2 cellular contexts compared by ENCODE assay signal in genomic region chr9:100372648-100373047, GRCh38.
A peak's percentile ranks its signal among the peaks of the same experiment; 100 is the strongest.
TF ChIP-seq lines count a peak whose summit lies in the region.

No MANE protein-coding gene starts in this region.

TF ChIP-seq in HepG2, 621 proteins besides CTCF, POLR2A, EP300 and RAD21:
- peak; percentile 96 for TF ChIP-seq ZNF12 (CRISPR knock-in tag; IDR thresholded peaks at IDR 0.05)
- TF ChIP-seq ZNF615 (CRISPR knock-in tag; IDR thresholded peaks at IDR 0.05; ENCODE audit: borderline replicate concordance): no peak
- TF ChIP-seq, protein P1, sequence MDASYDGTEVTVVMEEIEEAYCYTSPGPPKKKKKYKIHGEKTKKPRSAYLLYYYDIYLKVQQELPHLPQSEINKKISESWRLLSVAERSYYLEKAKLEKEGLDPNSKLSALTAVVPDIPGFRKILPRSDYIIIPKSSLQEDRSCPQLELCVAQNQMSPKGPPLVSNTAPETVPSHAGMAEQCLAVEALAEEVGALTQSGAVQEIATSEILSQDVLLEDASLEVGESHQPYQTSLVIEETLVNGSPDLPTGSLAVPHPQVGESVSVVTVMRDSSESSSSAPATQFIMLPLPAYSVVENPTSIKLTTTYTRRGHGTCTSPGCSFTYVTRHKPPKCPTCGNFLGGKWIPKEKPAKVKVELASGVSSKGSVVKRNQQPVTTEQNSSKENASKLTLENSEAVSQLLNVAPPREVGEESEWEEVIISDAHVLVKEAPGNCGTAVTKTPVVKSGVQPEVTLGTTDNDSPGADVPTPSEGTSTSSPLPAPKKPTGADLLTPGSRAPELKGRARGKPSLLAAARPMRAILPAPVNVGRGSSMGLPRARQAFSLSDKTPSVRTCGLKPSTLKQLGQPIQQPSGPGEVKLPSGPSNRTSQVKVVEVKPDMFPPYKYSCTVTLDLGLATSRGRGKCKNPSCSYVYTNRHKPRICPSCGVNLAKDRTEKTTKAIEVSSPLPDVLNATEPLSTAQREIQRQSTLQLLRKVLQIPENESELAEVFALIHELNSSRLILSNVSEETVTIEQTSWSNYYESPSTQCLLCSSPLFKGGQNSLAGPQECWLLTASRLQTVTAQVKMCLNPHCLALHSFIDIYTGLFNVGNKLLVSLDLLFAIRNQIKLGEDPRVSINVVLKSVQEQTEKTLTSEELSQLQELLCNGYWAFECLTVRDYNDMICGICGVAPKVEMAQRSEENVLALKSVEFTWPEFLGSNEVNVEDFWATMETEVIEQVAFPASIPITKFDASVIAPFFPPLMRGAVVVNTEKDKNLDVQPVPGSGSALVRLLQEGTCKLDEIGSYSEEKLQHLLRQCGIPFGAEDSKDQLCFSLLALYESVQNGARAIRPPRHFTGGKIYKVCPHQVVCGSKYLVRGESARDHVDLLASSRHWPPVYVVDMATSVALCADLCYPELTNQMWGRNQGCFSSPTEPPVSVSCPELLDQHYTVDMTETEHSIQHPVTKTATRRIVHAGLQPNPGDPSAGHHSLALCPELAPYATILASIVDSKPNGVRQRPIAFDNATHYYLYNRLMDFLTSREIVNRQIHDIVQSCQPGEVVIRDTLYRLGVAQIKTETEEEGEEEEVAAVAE (CRISPR knock-in tag; IDR thresholded peaks at IDR 0.05; ENCODE audit: borderline replicate concordance): no peak
- TF ChIP-seq, protein P2, sequence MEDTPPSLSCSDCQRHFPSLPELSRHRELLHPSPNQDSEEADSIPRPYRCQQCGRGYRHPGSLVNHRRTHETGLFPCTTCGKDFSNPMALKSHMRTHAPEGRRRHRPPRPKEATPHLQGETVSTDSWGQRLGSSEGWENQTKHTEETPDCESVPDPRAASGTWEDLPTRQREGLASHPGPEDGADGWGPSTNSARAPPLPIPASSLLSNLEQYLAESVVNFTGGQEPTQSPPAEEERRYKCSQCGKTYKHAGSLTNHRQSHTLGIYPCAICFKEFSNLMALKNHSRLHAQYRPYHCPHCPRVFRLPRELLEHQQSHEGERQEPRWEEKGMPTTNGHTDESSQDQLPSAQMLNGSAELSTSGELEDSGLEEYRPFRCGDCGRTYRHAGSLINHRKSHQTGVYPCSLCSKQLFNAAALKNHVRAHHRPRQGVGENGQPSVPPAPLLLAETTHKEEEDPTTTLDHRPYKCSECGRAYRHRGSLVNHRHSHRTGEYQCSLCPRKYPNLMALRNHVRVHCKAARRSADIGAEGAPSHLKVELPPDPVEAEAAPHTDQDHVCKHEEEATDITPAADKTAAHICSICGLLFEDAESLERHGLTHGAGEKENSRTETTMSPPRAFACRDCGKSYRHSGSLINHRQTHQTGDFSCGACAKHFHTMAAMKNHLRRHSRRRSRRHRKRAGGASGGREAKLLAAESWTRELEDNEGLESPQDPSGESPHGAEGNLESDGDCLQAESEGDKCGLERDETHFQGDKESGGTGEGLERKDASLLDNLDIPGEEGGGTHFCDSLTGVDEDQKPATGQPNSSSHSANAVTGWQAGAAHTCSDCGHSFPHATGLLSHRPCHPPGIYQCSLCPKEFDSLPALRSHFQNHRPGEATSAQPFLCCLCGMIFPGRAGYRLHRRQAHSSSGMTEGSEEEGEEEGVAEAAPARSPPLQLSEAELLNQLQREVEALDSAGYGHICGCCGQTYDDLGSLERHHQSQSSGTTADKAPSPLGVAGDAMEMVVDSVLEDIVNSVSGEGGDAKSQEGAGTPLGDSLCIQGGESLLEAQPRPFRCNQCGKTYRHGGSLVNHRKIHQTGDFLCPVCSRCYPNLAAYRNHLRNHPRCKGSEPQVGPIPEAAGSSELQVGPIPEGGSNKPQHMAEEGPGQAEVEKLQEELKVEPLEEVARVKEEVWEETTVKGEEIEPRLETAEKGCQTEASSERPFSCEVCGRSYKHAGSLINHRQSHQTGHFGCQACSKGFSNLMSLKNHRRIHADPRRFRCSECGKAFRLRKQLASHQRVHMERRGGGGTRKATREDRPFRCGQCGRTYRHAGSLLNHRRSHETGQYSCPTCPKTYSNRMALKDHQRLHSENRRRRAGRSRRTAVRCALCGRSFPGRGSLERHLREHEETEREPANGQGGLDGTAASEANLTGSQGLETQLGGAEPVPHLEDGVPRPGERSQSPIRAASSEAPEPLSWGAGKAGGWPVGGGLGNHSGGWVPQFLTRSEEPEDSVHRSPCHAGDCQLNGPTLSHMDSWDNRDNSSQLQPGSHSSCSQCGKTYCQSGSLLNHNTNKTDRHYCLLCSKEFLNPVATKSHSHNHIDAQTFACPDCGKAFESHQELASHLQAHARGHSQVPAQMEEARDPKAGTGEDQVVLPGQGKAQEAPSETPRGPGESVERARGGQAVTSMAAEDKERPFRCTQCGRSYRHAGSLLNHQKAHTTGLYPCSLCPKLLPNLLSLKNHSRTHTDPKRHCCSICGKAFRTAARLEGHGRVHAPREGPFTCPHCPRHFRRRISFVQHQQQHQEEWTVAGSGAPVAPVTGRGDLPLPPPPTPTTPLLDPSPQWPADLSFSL (CRISPR knock-in tag; IDR thresholded peaks at IDR 0.05): no peak
- peak; percentile 97 for TF ChIP-seq ZNF564 (CRISPR knock-in tag; IDR thresholded peaks at IDR 0.05)
- TF ChIP-seq CENPX (CRISPR knock-in tag; IDR thresholded peaks at IDR 0.05): no peak

TF ChIP-seq in WTC11, 78 proteins besides CTCF, POLR2A, EP300 and RAD21:
- TF ChIP-seq PREB (CRISPR knock-in tag; IDR thresholded peaks at IDR 0.05; ENCODE audit: borderline replicate concordance) (no peak), ESRRA (CRISPR knock-in tag; IDR thresholded peaks at IDR 0.05; ENCODE audit: borderline replicate concordance) (no peak), HMGXB4 (CRISPR knock-in tag; IDR thresholded peaks at IDR 0.05) (no peak), ZNF138 (CRISPR knock-in tag; conservative IDR thresholded peaks at IDR 0.05) (no peak), PRDM15 (CRISPR knock-in tag; IDR thresholded peaks at IDR 0.05) (no peak), ARID4B (CRISPR knock-in tag; IDR thresholded peaks at IDR 0.05; ENCODE audit: borderline replicate concordance) (no peak), AR (CRISPR knock-in tag; IDR thresholded peaks at IDR 0.05) (no peak)
- TF ChIP-seq, protein P3, sequence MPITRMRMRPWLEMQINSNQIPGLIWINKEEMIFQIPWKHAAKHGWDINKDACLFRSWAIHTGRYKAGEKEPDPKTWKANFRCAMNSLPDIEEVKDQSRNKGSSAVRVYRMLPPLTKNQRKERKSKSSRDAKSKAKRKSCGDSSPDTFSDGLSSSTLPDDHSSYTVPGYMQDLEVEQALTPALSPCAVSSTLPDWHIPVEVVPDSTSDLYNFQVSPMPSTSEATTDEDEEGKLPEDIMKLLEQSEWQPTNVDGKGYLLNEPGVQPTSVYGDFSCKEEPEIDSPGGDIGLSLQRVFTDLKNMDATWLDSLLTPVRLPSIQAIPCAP (CRISPR knock-in tag; IDR thresholded peaks at IDR 0.05): no peak
- TF ChIP-seq, protein P4, sequence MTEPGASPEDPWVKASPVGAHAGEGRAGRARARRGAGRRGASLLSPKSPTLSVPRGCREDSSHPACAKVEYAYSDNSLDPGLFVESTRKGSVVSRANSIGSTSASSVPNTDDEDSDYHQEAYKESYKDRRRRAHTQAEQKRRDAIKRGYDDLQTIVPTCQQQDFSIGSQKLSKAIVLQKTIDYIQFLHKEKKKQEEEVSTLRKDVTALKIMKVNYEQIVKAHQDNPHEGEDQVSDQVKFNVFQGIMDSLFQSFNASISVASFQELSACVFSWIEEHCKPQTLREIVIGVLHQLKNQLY (CRISPR knock-in tag; IDR thresholded peaks at IDR 0.05): no peak
- TF ChIP-seq, protein P5, sequence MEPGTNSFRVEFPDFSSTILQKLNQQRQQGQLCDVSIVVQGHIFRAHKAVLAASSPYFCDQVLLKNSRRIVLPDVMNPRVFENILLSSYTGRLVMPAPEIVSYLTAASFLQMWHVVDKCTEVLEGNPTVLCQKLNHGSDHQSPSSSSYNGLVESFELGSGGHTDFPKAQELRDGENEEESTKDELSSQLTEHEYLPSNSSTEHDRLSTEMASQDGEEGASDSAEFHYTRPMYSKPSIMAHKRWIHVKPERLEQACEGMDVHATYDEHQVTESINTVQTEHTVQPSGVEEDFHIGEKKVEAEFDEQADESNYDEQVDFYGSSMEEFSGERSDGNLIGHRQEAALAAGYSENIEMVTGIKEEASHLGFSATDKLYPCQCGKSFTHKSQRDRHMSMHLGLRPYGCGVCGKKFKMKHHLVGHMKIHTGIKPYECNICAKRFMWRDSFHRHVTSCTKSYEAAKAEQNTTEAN (CRISPR knock-in tag; IDR thresholded peaks at IDR 0.05): no peak
